ENCODE assay signal across 8 cellular contexts in genomic region chr20:2799688-2800589, GRCh38. TPM values are rescaled to one million over a fixed set of nuclear protein-coding genes. Genes with fewer than 3 reads are reported as not detected.
DNase-seq lines count a peak whose midpoint lies in the region; ATAC-seq and TF ChIP-seq lines count a peak whose summit lies in the region.

No MANE protein-coding gene starts in this region.

- H3K9me3 Mint-ChIP-seq in brain = peaks cover 0 to 7% (median 0%) of the 10 kb centered on the region in 5 experiments

- peak; percentile 6 for ATAC-seq in HG03139 (IDR thresholded peaks at IDR 0.05; ENCODE audit: unreplicated experiment)
- no peak for ATAC-seq in PC-3
- ATAC-seq in HG03520 (IDR thresholded peaks at IDR 0.05; ENCODE audit: unreplicated experiment) = no peak

- H3K9me2 ChIP-seq in PC-3 (replicated peaks; ENCODE audit: low read length) = no peaks in the 10 kb centered on the region

- no peak overlapping the region for H3K4me2 ChIP-seq in PC-3 (ENCODE audit: low read length)

- peak; percentile 63 for DNase-seq in GM13976 (ENCODE audit: low spot score)
- DNase-seq in PC-3 = no peak
- no peak for DNase-seq in cerebellum (ENCODE audit: low spot score)
- DNase-seq in NK-92 (lab: John Stamatoyannopoulos, UW; ENCODE audit: unreplicated experiment) = no peak

- POLR2A ChIA-PET in PC-3 (lab: Charles Lee; ENCODE audit: unreplicated experiment) = no interaction called here

- H3K9me3 ChIP-seq in mesodermal cell (ENCODE audit: control insufficient read depth, low read length) (no peaks in the 10 kb centered on the region), PC-3 (ENCODE audit: low read length) (no peaks in the 10 kb centered on the region)

- 2 to 3% methylated on average over 60 to 69 of the region's 70 CpGs for WGBS in mesodermal cell (ENCODE audit: insufficient coverage in 2 of 2), 2 experiments

- CTCF ChIA-PET in PC-3 (lab: Charles Lee) = no interaction called here

- H3K36me3 Mint-ChIP-seq in brain = peaks cover 7% of the 10 kb centered on the region

- peak overlapping the region; percentile 95 to 99 (median 95) for H3K4me3 Mint-ChIP-seq in brain

- intact Hi-C loops in PC-3 (cut with micrococcal nuclease) = no loop called here

- peaks cover 7% of the 10 kb centered on the region for H3K4me1 ChIP-seq in mesodermal cell (ENCODE audit: control insufficient read depth, insufficient read depth, low read length, poor library complexity, severe bottlenecking)
- H3K4me1 ChIP-seq in PC-3 (ENCODE audit: insufficient read depth, low read length) = no peaks in the 10 kb centered on the region

- H3K4me1 Mint-ChIP-seq in brain = peaks cover 27% of the 10 kb centered on the region

- H3K27ac ChIP-seq in mesodermal cell (ENCODE audit: low read depth, low read length, severe bottlenecking) = peak overlapping the region; percentile 51
- no peak overlapping the region for H3K27ac ChIP-seq in PC-3 (ENCODE audit: low read length)

- H3K4me3 ChIP-seq in mesodermal cell (ENCODE audit: extremely low read depth, insufficient read depth, low read length, poor library complexity, severe bottlenecking) (peak overlapping the region; percentile 71), PC-3 (ENCODE audit: low read length) (no peak overlapping the region)

- H3K27me3 ChIP-seq in PC-3 (ENCODE audit: low read length) = peaks cover 3% of the 10 kb centered on the region

- H4K20me1 ChIP-seq in PC-3 (ENCODE audit: low read length) = no peaks in the 10 kb centered on the region

- H3K36me3 ChIP-seq in mesodermal cell (ENCODE audit: control insufficient read depth, insufficient read depth, low read length) (peaks cover 38% of the 10 kb centered on the region), PC-3 (ENCODE audit: low read depth, low read length) (no peaks in the 10 kb centered on the region)

- in situ Hi-C loops in GM13976 (cut with MboI; ENCODE audit: low sequenced_read_pairs, unreplicated experiment) = no loop called here

- no TSS peak for BruUV-seq in PC-3 (replicated peaks; lab: Mats Ljungman, UMichigan)

- no peak overlapping the region for H3K9ac ChIP-seq in PC-3 (ENCODE audit: low read length)

- H2AFZ ChIP-seq in PC-3 (ENCODE audit: low read length) = no peak overlapping the region

- peaks cover 48% of the 10 kb centered on the region for H3K27me3 Mint-ChIP-seq in brain

- no peak for TF ChIP-seq CTCF in GM13976 (IDR thresholded peaks at IDR 0.05; ENCODE audit: borderline replicate concordance, control extremely low read depth, extremely low read depth, insufficient read depth, missing control alignments)
- TF ChIP-seq CTCF in brain (conservative IDR thresholded peaks at IDR 0.05) = no peak
- no peak for TF ChIP-seq CTCF in PC-3 (conservative IDR thresholded peaks at IDR 0.05; ENCODE audit: low read depth, low read length)

- no peaks in the 10 kb centered on the region for H3F3A ChIP-seq in PC-3 (ENCODE audit: low read length, unreplicated experiment)

- H3K79me2 ChIP-seq in PC-3 (ENCODE audit: low read length) = no peaks in the 10 kb centered on the region

- peak overlapping the region; percentile 89 to 96 (median 94) for H3K27ac Mint-ChIP-seq in brain

RNA-seq across cellular contexts. Expression of gene CPXM1, which starts 0.5 kb away (rescaled TPM):
- 12.3 TPM for polyA plus RNA-seq in brain (ENCODE audit: insufficient read depth, low read depth, low replicate concordance)
- 144 TPM for polyA plus RNA-seq in mesodermal cell (2013, experiment 1 of 2)
- 111 TPM for polyA plus RNA-seq in mesodermal cell (2013, experiment 2 of 2)
- total RNA-seq in PC-3 (2014; rRNA removed) (not detected in 2 replicates), cerebellum (19.9 TPM)

RNA-seq across cellular contexts. Expression of gene C20orf141, which starts 14.8 kb away (rescaled TPM):
- polyA plus RNA-seq in brain (ENCODE audit: insufficient read depth, low read depth, low replicate concordance) = not detected
- not detected for polyA plus RNA-seq in mesodermal cell (2013, experiment 1 of 2)
- not detected for polyA plus RNA-seq in mesodermal cell (2013, experiment 2 of 2)
- total RNA-seq in PC-3 (2014; rRNA removed) (not detected in 2 replicates), cerebellum (not detected)

RNA-seq across cellular contexts. Expression of gene TMEM239, which starts 16.2 kb away (rescaled TPM):
- not detected for polyA plus RNA-seq in brain (ENCODE audit: insufficient read depth, low read depth, low replicate concordance)
- not detected for polyA plus RNA-seq in mesodermal cell (2013, experiment 1 of 2)
- polyA plus RNA-seq in mesodermal cell (2013, experiment 2 of 2) = not detected
- total RNA-seq in PC-3 (2014; rRNA removed) (0.04 TPM in 1 of 2 replicates, not detected in the other), cerebellum (not detected)

RNA-seq across cellular contexts. Expression of gene PCED1A, which starts 40.5 kb away (rescaled TPM):
- 34.9 TPM for polyA plus RNA-seq in brain (ENCODE audit: insufficient read depth, low read depth, low replicate concordance)
- polyA plus RNA-seq in mesodermal cell (2013, experiment 1 of 2) = 45.7 TPM
- 36.0 TPM for polyA plus RNA-seq in mesodermal cell (2013, experiment 2 of 2)
- total RNA-seq in PC-3 (2014; rRNA removed) (21.9 and 29.8 TPM in 2 replicates), cerebellum (20.0 TPM)

RNA-seq across cellular contexts. Expression of gene VPS16, which starts 40.6 kb away (rescaled TPM):
- 38.4 TPM for polyA plus RNA-seq in brain (ENCODE audit: insufficient read depth, low read depth, low replicate concordance)
- polyA plus RNA-seq in mesodermal cell (2013, experiment 1 of 2) = 41.1 TPM
- polyA plus RNA-seq in mesodermal cell (2013, experiment 2 of 2) = 36.7 TPM
- total RNA-seq in PC-3 (2014; rRNA removed) = 40.3 and 49.9 TPM in 2 replicates
- total RNA-seq in cerebellum = 32.6 TPM

Comparison
In these comparisons a context has a peak if more than half of its experiments do, and no peak if none do; other contexts are left out.
1. RNA of gene CPXM1, which starts 0.5 kb away (total RNA-seq): 19.9 TPM in cerebellum (single experiment); not detected in PC-3; every median in the first group is over 10 times any median in the second.